Comparison of ENCODE assay signal across 9 cellular contexts in genomic region chr14:102928412-102929348, GRCh38. TPM values are rescaled to one million over a fixed set of nuclear protein-coding genes. Genes with fewer than 3 reads are reported as not detected.
DNase-seq lines count a peak whose midpoint lies in the region; ATAC-seq and TF ChIP-seq lines count a peak whose summit lies in the region.
"Had no signal": no experiment of that assay in that cellular context is flagged by ENCODE, and none has a peak within 500 bp of the region (broad histone marks: within the 10 kb centered on the region; RNA-seq: fewer than 3 reads in every experiment).

No MANE protein-coding gene starts in this region.

- H3K4me3 ChIP-seq in left ventricle myocardium inferior (peak overlapping the region; percentile 66), skeletal muscle satellite cell (ENCODE audit: low read length) (peak overlapping the region; percentile 58)
- H3K4me3 ChIP-seq: SJSA1 had no signal

- H3K9ac ChIP-seq in skeletal muscle satellite cell (ENCODE audit: low read depth, low read length), result no peak overlapping the region

- intact Hi-C loops in left ventricle myocardium inferior (cut with micrococcal nuclease), result no loop called here

- H3K9me3 ChIP-seq in left ventricle myocardium inferior (replicated peaks) (no peaks in the 10 kb centered on the region), skeletal muscle satellite cell (replicated peaks; ENCODE audit: low read length) (no peaks in the 10 kb centered on the region)
- H3K9me3 ChIP-seq: SJSA1 had no signal

- peak; percentile 57 for ATAC-seq in HG02884 (IDR thresholded peaks at IDR 0.05; ENCODE audit: unreplicated experiment)
- ATAC-seq in HG03565 (IDR thresholded peaks at IDR 0.05; ENCODE audit: unreplicated experiment), result no peak
- no peak for ATAC-seq in GM18858 (IDR thresholded peaks at IDR 0.05; ENCODE audit: unreplicated experiment)

- H3K4me2 ChIP-seq in skeletal muscle satellite cell (ENCODE audit: low read length), result peak overlapping the region; percentile 80

- H3K4me1 ChIP-seq in left ventricle myocardium inferior, result peaks cover 35% of the 10 kb centered on the region
- peaks cover 24% of the 10 kb centered on the region for H3K4me1 ChIP-seq in skeletal muscle satellite cell (ENCODE audit: control insufficient read depth, insufficient read depth, low read length)

- H3K27me3 ChIP-seq in left ventricle myocardium inferior (ENCODE audit: low read depth) (peaks cover 70% of the 10 kb centered on the region), skeletal muscle satellite cell (ENCODE audit: control insufficient read depth, insufficient read depth, low read length) (peaks cover 57% of the 10 kb centered on the region)

- H3K36me3 ChIP-seq in left ventricle myocardium inferior, result peaks cover 14% of the 10 kb centered on the region
- peaks cover 17% of the 10 kb centered on the region for H3K36me3 ChIP-seq in skeletal muscle satellite cell (ENCODE audit: insufficient read depth, low read length)

- H3K27ac ChIP-seq in left ventricle myocardium inferior (replicated peaks), result no peak overlapping the region
- H3K27ac ChIP-seq: SJSA1 had no signal

- peak; percentile 53 for DNase-seq in EL
- DNase-seq in NCI-H748 treated with DMSO at 0.1 percent for 48 hours (lab: John Stamatoyannopoulos, UW), result peak; percentile 62
- peak; percentile 62 for DNase-seq in activated T-helper 9 cell treated with anti-CD3 and anti-CD28 coated beads, Interleukin-2, amount 50 U/mL, for 16 hours (ENCODE audit: low read depth)
- peak; percentile 58 for DNase-seq in left ventricle myocardium inferior

- TF ChIP-seq CTCF in left ventricle myocardium inferior (IDR thresholded peaks at IDR 0.05; ENCODE audit: borderline replicate concordance), result no peak

RNA-seq across cellular contexts. Expression of gene AMN, which starts 6.2 kb away (rescaled TPM):
- total RNA-seq in left ventricle myocardium inferior, result not detected
- not detected in 2 replicates for total RNA-seq in skeletal muscle satellite cell (2012; rRNA removed)
- total RNA-seq: SJSA1 had no signal
